In the genomic region with DNA sequence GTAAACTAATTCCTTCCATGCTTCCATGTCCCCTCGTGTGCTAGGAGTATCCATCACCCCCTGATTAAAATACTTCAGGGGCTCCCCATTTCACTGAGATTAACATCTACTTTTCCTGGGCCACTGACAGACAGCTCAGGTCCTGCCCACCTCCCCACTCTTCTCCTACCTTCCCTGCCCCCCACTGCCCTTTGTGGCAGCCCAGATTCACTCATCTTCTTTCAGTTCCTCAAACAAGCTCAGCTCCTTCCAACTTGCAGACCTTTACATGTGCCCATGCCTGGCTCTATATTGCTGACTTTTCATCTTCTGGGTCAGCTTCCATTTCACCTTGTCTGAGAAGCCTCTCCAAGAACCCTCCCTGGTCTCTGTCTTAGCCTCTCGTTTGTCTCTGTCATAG, we compare ENCODE assay signal across 1 cellular context.
TF ChIP-seq lines count a peak whose summit lies in the region.

No MANE protein-coding gene starts in this region.

TF ChIP-seq in GM23338, 12 proteins besides CTCF, POLR2A, EP300 and RAD21 (continued from another document):
- no peak for TF ChIP-seq STAT1 (IDR thresholded peaks at IDR 0.05; ENCODE audit: unreplicated experiment)
- TF ChIP-seq JUNB (IDR thresholded peaks at IDR 0.05; ENCODE audit: unreplicated experiment) = no peak
- no peak for TF ChIP-seq CREB1 (CRISPR knock-in tag; IDR thresholded peaks at IDR 0.05; ENCODE audit: low read depth)
- TF ChIP-seq NANOG (IDR thresholded peaks at IDR 0.05; ENCODE audit: borderline replicate concordance) = no peak
- TF ChIP-seq ZNF114 (CRISPR knock-in tag; IDR thresholded peaks at IDR 0.05) = no peak
- no peak for TF ChIP-seq EZH2phosphoT487 (IDR thresholded peaks at IDR 0.05; ENCODE audit: unreplicated experiment)
- TF ChIP-seq POLR2AphosphoS5 (IDR thresholded peaks at IDR 0.05; ENCODE audit: low read depth) = no peak
- TF ChIP-seq, protein P1, sequence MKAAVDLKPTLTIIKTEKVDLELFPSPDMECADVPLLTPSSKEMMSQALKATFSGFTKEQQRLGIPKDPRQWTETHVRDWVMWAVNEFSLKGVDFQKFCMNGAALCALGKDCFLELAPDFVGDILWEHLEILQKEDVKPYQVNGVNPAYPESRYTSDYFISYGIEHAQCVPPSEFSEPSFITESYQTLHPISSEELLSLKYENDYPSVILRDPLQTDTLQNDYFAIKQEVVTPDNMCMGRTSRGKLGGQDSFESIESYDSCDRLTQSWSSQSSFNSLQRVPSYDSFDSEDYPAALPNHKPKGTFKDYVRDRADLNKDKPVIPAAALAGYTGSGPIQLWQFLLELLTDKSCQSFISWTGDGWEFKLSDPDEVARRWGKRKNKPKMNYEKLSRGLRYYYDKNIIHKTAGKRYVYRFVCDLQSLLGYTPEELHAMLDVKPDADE (IDR thresholded peaks at IDR 0.05) = no peak
- no peak for TF ChIP-seq ZNF331 (CRISPR knock-in tag; IDR thresholded peaks at IDR 0.05; ENCODE audit: low read depth)
